9 cellular contexts compared by ENCODE assay signal in genomic region chr5:56088967-56089829, GRCh38.
DNase-seq lines count a peak whose midpoint lies in the region; ATAC-seq and TF ChIP-seq lines count a peak whose summit lies in the region.
"Had no signal": no experiment of that assay in that cellular context is flagged by ENCODE, and none has a peak within 500 bp of the region (broad histone marks: within the 10 kb centered on the region; RNA-seq: fewer than 3 reads in every experiment).

No MANE protein-coding gene starts in this region.

- TF ChIP-seq POLR2A in right lobe of liver (IDR thresholded peaks at IDR 0.05), result no peak

- H3K4me1 ChIP-seq in Panc1 (ENCODE audit: control insufficient read depth, insufficient read depth, low read length), result no peaks in the 10 kb centered on the region
- peaks cover 0 to 13% (median 5%) of the 10 kb centered on the region in 4 donors for H3K4me1 ChIP-seq in right lobe of liver

- no peaks in the 10 kb centered on the region for H3K9me3 ChIP-seq in Panc1 (ENCODE audit: control insufficient read depth, insufficient read depth, low read depth, low read length)
- H3K9me3 ChIP-seq in right lobe of liver, result no peaks in the 10 kb centered on the region

- in situ Hi-C loops in Panc1 (cut with HindIII; ENCODE audit: low pct_unique_long_range_greater_than_20kb, low sequenced_read_pairs), result no loop called here

- no TSS peak for BruUV-seq in Panc1 (replicated peaks; lab: Mats Ljungman, UMichigan)

- POLR2A ChIA-PET in Panc1 (lab: Charles Lee), result no interaction called here

- H3K27ac ChIP-seq in Panc1 (ENCODE audit: low read length), result no peak overlapping the region
- no peak overlapping the region for H3K27ac ChIP-seq in right lobe of liver
- no peak overlapping the region for H3K27ac ChIP-seq in dorsolateral prefrontal cortex
- H3K27ac ChIP-seq: 22Rv1 had no signal

- 43% methylated on average over 5 of the region's 5 CpGs for WGBS in right lobe of liver (ENCODE audit: insufficient coverage, low coverage, low lambda C conversion rate, missing lambda C conversion rate)

- intact Hi-C loops in Panc1 (cut with micrococcal nuclease; ENCODE audit: unreplicated experiment), result no loop called here
- intact Hi-C loops in right lobe of liver (cut with DNase I), result no loop called here
- intact Hi-C loops in dorsolateral prefrontal cortex (cut with DNase I), result no loop called here

- TF ChIP-seq CTCF in Panc1 (IDR thresholded peaks at IDR 0.05) (no peak), right lobe of liver (IDR thresholded peaks at IDR 0.05) (no peak), dorsolateral prefrontal cortex (IDR thresholded peaks at IDR 0.05 in 54 of 56, conservative IDR thresholded peaks at IDR 0.05 in 2 of 56; ENCODE audit: low read depth in 1 of 56, partially characterized antibody in 56 of 56) (no peak)

- H3K27me3 ChIP-seq in Panc1 (ENCODE audit: control insufficient read depth, insufficient read depth, low read length), result no peaks in the 10 kb centered on the region
- no peaks in the 10 kb centered on the region for H3K27me3 ChIP-seq in right lobe of liver
- H3K27me3 ChIP-seq in dorsolateral prefrontal cortex, result no peaks in the 10 kb centered on the region

- no peak overlapping the region for H3K4me3 ChIP-seq in Panc1 (ENCODE audit: low read depth in 2 of 2, low read length in 2 of 2)
- no peak overlapping the region for H3K4me3 ChIP-seq in right lobe of liver
- H3K4me3 ChIP-seq in dorsolateral prefrontal cortex, result no peak overlapping the region

- CTCF ChIA-PET in Panc1 (lab: Charles Lee), result interaction anchor here (0.7 kb wide), 1 partner anchor 100 kb away, joined by 3 read pairs; no protein-coding TSS in a partner anchor

- peak; percentile 97 for ATAC-seq in HG02588 (IDR thresholded peaks at IDR 0.05; ENCODE audit: unreplicated experiment)
- ATAC-seq in Panc1, result peak; percentile 53; the same call in 1 of the 2 replicates
- peak; percentile 62 to 77 (median 67) for ATAC-seq in right lobe of liver

- peak; percentile 29 for DNase-seq in NCI-H2029 treated with DMSO at 0.1 percent for 48 hours (lab: John Stamatoyannopoulos, UW)
- no peak for DNase-seq in NCI-H2029 (lab: John Stamatoyannopoulos, UW)
- no peak for DNase-seq in Panc1 (ENCODE audit: low read depth, low spot score)
- no peak for DNase-seq in right lobe of liver
- DNase-seq in dorsolateral prefrontal cortex, result no peak
- no peak for DNase-seq in NCI-H146 (lab: John Stamatoyannopoulos, UW)
- no peak for DNase-seq in NCI-H748 treated with DMSO at 0.1 percent for 48 hours (lab: John Stamatoyannopoulos, UW)

- no peaks in the 10 kb centered on the region for H3K36me3 ChIP-seq in Panc1 (ENCODE audit: control insufficient read depth, insufficient read depth, low read length)
- no peaks in the 10 kb centered on the region for H3K36me3 ChIP-seq in right lobe of liver
